23 cellular contexts compared by ENCODE assay signal in genomic region chr20:61048292-61048691, GRCh38.
"Had no signal": no experiment of that assay in that cellular context is flagged by ENCODE, and none has a peak within 500 bp of the region (broad histone marks: within the 10 kb centered on the region; RNA-seq: fewer than 3 reads in every experiment).

No MANE protein-coding gene starts in this region.

- ATAC-seq: effector memory CD8-positive, alpha-beta T cell; esophagus mucosa; foreskin keratinocyte; gastrocnemius medialis; gastroesophageal sphincter; heart left ventricle; heart right ventricle had no signal

- H3K27me3 ChIP-seq: colonic mucosa, foreskin keratinocyte, gastrocnemius medialis had no signal

- H3K4me1 ChIP-seq: colonic mucosa, esophagus squamous epithelium, foreskin keratinocyte, gastrocnemius medialis, heart left ventricle, heart right ventricle had no signal

- DNase-seq: colonic mucosa; cortex of kidney; dermis blood vessel endothelial cell; dorsolateral prefrontal cortex; effector CD4-positive, alpha-beta T cell; effector CD8-positive, alpha-beta T cell; effector memory CD4-positive, alpha-beta T cell; effector memory CD8-positive, alpha-beta T cell; endodermal cell; erythroblast; esophagus squamous epithelium; foreskin fibroblast; foreskin keratinocyte; foreskin melanocyte; gastrocnemius medialis; glutamatergic neuron; heart left ventricle; heart right ventricle had no signal

- H3K4me3 ChIP-seq: colonic mucosa, coronary artery, dorsolateral prefrontal cortex, esophagus muscularis mucosa, esophagus squamous epithelium, gastrocnemius medialis, gastroesophageal sphincter, heart left ventricle, heart right ventricle had no signal

- H3K36me3 ChIP-seq: colonic mucosa, esophagus muscularis mucosa, esophagus squamous epithelium, gastrocnemius medialis, gastroesophageal sphincter, heart left ventricle, heart right ventricle had no signal

- H3K9me3 ChIP-seq: colonic mucosa, esophagus muscularis mucosa, esophagus squamous epithelium, gastrocnemius medialis had no signal

- H3K27ac ChIP-seq: colonic mucosa, coronary artery, dorsolateral prefrontal cortex, epithelial cell of prostate, esophagus muscularis mucosa, esophagus squamous epithelium, foreskin keratinocyte, gastrocnemius medialis, gastroesophageal sphincter, heart left ventricle, heart right ventricle had no signal
